13 cellular contexts compared by ENCODE assay signal in the genomic region with DNA sequence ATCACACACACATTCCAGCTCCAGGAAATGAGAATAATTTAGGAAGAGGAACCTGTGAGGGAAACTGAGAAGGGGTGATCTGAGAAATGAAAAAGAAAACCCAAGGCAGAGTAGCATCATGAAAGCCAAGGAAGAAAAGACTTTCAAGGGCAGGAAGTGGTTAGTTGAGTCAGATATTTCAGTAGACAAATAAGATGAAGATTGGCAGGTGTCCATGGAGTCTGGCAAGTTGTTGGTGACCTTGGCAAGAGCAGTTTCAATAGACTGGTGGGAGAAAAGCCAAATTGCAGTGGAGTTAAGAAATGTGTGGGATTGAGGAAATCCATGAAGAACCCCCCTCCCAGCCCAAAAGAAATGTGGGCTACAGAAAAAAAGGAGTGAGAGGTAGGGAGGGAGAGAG. TPM values are rescaled to one million over a fixed set of nuclear protein-coding genes. Genes with fewer than 3 reads are reported as not detected.
DNase-seq lines count a peak whose midpoint lies in the region; ATAC-seq lines count a peak whose summit lies in the region.
"Had no signal": no experiment of that assay in that cellular context is flagged by ENCODE, and none has a peak within 500 bp of the region (broad histone marks: within the 10 kb centered on the region; RNA-seq: fewer than 3 reads in every experiment).

No MANE protein-coding gene starts in this region.

- H3K9me3 Mint-ChIP-seq in activated CD4-positive, alpha-beta T cell treated with anti-CD3 and anti-CD28 coated beads, Interleukin-2, amount 10 ng/mL, durations not matched to agents 7 days and 5 days = no peaks in the 10 kb centered on the region
- no peaks in the 10 kb centered on the region for H3K9me3 Mint-ChIP-seq in stimulated activated effector memory CD8-positive, alpha-beta T cell treated with anti-CD3 and anti-CD28 coated beads, Interleukin-12 subunit alpha, Interleukin-12 subunit beta, amount 100 ng/mL, for 72 hours

- H3K27me3 Mint-ChIP-seq in activated CD4-positive, alpha-beta T cell treated with anti-CD3 and anti-CD28 coated beads, Interleukin-2, amount 10 ng/mL, durations not matched to agents 7 days and 5 days = peaks cover 18% of the 10 kb centered on the region

- no peaks in the 10 kb centered on the region for H3K27me3 ChIP-seq in HAP-1 (ENCODE audit: low read depth)

- no peaks in the 10 kb centered on the region for H3K9me3 ChIP-seq in HAP-1

- DNase-seq in activated naive CD4-positive, alpha-beta T cell treated with Interleukin-2 at 50 U/mL for 16 hours = peak; percentile 25
- DNase-seq in activated naive CD4-positive, alpha-beta T cell (lab: John Stamatoyannopoulos, UW) = no peak
- DNase-seq in activated CD4-positive, alpha-beta T cell treated with anti-CD3 and anti-CD28 coated beads, Interleukin-2, amount 10 ng/mL, durations not matched to agents 7 days and 5 days = peak; percentile 61
- DNase-seq in stimulated activated effector memory CD8-positive, alpha-beta T cell treated with anti-CD3 and anti-CD28 coated beads, Interleukin-12 subunit alpha, Interleukin-12 subunit beta, amount 100 ng/mL, for 72 hours (ENCODE audit: low spot score in 2 of 2) = no peak
- no peak for DNase-seq in HAP-1 (ENCODE audit: low spot score in 2 of 2)
- DNase-seq: activated T-cell treated with anti-CD3 and anti-CD28 coated beads for 4 hours, COR-L47, NCI-H1417 treated with DMSO at 0.1 percent for 48 hours had no signal

- no peak overlapping the region for H3K4me3 Mint-ChIP-seq in activated CD4-positive, alpha-beta T cell treated with anti-CD3 and anti-CD28 coated beads, Interleukin-2, amount 10 ng/mL, durations not matched to agents 7 days and 5 days
- no peak overlapping the region for H3K4me3 Mint-ChIP-seq in stimulated activated effector memory CD8-positive, alpha-beta T cell treated with anti-CD3 and anti-CD28 coated beads, Interleukin-12 subunit alpha, Interleukin-12 subunit beta, amount 100 ng/mL, for 72 hours
- H3K4me3 Mint-ChIP-seq: T-helper 1 cell treated with Interleukin-12 subunit alpha and Interleukin-12 subunit beta and Interleukin-4 antibody, amounts not matched to agents 30 μg/mL and 1 μg/mL, for 36 hours had no signal

- POLR2A ChIA-PET in activated CD4-positive, alpha-beta T cell treated with anti-CD3 and anti-CD28 coated beads, Interleukin-2, amount 10 ng/mL, durations not matched to agents 7 days and 5 days (lab: Charles Lee) = no interaction called here

- H3K4me3 ChIP-seq in HAP-1 = no peak overlapping the region

- in situ Hi-C loops in HAP-1 (cut with MboI; ENCODE audit: low sequenced_read_pairs) = no loop called here

- H3K27ac Mint-ChIP-seq in activated CD4-positive, alpha-beta T cell treated with anti-CD3 and anti-CD28 coated beads, Interleukin-2, amount 10 ng/mL, durations not matched to agents 7 days and 5 days = no peak overlapping the region
- no peak overlapping the region for H3K27ac Mint-ChIP-seq in stimulated activated effector memory CD8-positive, alpha-beta T cell treated with anti-CD3 and anti-CD28 coated beads, Interleukin-12 subunit alpha, Interleukin-12 subunit beta, amount 100 ng/mL, for 72 hours
- H3K27ac Mint-ChIP-seq: T-helper 1 cell treated with Interleukin-12 subunit alpha and Interleukin-12 subunit beta and Interleukin-4 antibody, amounts not matched to agents 30 μg/mL and 1 μg/mL, for 36 hours had no signal

- H3K36me3 ChIP-seq in HAP-1 (replicated peaks) = no peaks in the 10 kb centered on the region

- ATAC-seq in HG03175 (IDR thresholded peaks at IDR 0.05; ENCODE audit: unreplicated experiment) (peak; percentile 30), HG03354 (IDR thresholded peaks at IDR 0.05; ENCODE audit: poor library complexity, severe bottlenecking, unreplicated experiment) (no peak), GM21576 (IDR thresholded peaks at IDR 0.05; ENCODE audit: unreplicated experiment) (no peak)
- peak; percentile 71 for ATAC-seq in stimulated activated effector memory CD8-positive, alpha-beta T cell treated with anti-CD3 and anti-CD28 coated beads, Interleukin-12 subunit alpha, Interleukin-12 subunit beta, amount 100 ng/mL, for 72 hours

- peaks cover 15% of the 10 kb centered on the region for H3K36me3 Mint-ChIP-seq in activated CD4-positive, alpha-beta T cell treated with anti-CD3 and anti-CD28 coated beads, Interleukin-2, amount 10 ng/mL, durations not matched to agents 7 days and 5 days (ENCODE audit: low read depth)
- H3K36me3 Mint-ChIP-seq in stimulated activated effector memory CD8-positive, alpha-beta T cell treated with anti-CD3 and anti-CD28 coated beads, Interleukin-12 subunit alpha, Interleukin-12 subunit beta, amount 100 ng/mL, for 72 hours = peaks cover 6% of the 10 kb centered on the region

- H3K4me1 ChIP-seq in HAP-1 = no peaks in the 10 kb centered on the region

- peaks cover 2% of the 10 kb centered on the region for H3K4me1 Mint-ChIP-seq in activated CD4-positive, alpha-beta T cell treated with anti-CD3 and anti-CD28 coated beads, Interleukin-2, amount 10 ng/mL, durations not matched to agents 7 days and 5 days
- H3K4me1 Mint-ChIP-seq in stimulated activated effector memory CD8-positive, alpha-beta T cell treated with anti-CD3 and anti-CD28 coated beads, Interleukin-12 subunit alpha, Interleukin-12 subunit beta, amount 100 ng/mL, for 72 hours = peaks cover 31% of the 10 kb centered on the region

- CTCF ChIA-PET in activated CD4-positive, alpha-beta T cell treated with anti-CD3 and anti-CD28 coated beads, Interleukin-2, amount 10 ng/mL, durations not matched to agents 7 days and 5 days (lab: Charles Lee) = interaction anchor here (1.2 kb wide), 1 partner anchor 11 kb away, joined by 4 read pairs; a partner anchor contains a TSS

RNA-seq across cellular contexts. Expression of a gene that starts 10.7 kb away (rescaled TPM):
- 1 to 10 TPM; 4.2 to 4.5 TPM for total RNA-seq in activated CD4-positive, alpha-beta T cell treated with anti-CD3 and anti-CD28 coated beads, Interleukin-2, amount 10 ng/mL, durations not matched to agents 7 days and 5 days
- total RNA-seq: bronchial epithelial cell had no signal

Comparison
In these comparisons a context has a peak if more than half of its experiments do, and no peak if none do; other contexts are left out.
1. DNase-seq: peak in activated naive CD4-positive, alpha-beta T cell treated with Interleukin-2 at 50 U/mL for 16 hours (single experiment) and activated CD4-positive, alpha-beta T cell treated with anti-CD3 and anti-CD28 coated beads, Interleukin-2, amount 10 ng/mL, durations not matched to agents 7 days and 5 days (single experiment); none in activated naive CD4-positive, alpha-beta T cell (0 of 4), stimulated activated effector memory CD8-positive, alpha-beta T cell treated with anti-CD3 and anti-CD28 coated beads, Interleukin-12 subunit alpha, Interleukin-12 subunit beta, amount 100 ng/mL, for 72 hours (0 of 2) and HAP-1 (0 of 2).
2. ATAC-seq: peak in HG03175 (single experiment) and stimulated activated effector memory CD8-positive, alpha-beta T cell treated with anti-CD3 and anti-CD28 coated beads, Interleukin-12 subunit alpha, Interleukin-12 subunit beta, amount 100 ng/mL, for 72 hours (single experiment); none in HG03354 (single experiment) and GM21576 (single experiment).